Comparison of ENCODE assay signal across 9 cellular contexts in genomic region chr15:65197337-65197645, GRCh38. TPM values are rescaled to one million over a fixed set of nuclear protein-coding genes. Genes with fewer than 3 reads are reported as not detected.
"Had no signal": no experiment of that assay in that cellular context is flagged by ENCODE, and none has a peak within 500 bp of the region (broad histone marks: within the 10 kb centered on the region; RNA-seq: fewer than 3 reads in every experiment).

No MANE protein-coding gene starts in this region.

- H3K4me3 ChIP-seq: GM23248, K562 had no signal

- FAIRE-seq: H54, HTR-8/SVneo, K562 had no signal

- H2AFZ ChIP-seq: GM23248 had no signal

- H3K27ac ChIP-seq: GM23248 had no signal

- DNase-seq: GM23248, GOT3, H9, HCEC 1CT, IMR-90, KG1 had no signal

- H3K9ac ChIP-seq: GM23248 had no signal

RNA-seq across cellular contexts. Expression of gene CILP, which starts 14.0 kb away (rescaled TPM):
- total RNA-seq: K562 had no signal
